ENCODE assay signal across 26 cellular contexts in the genomic region with DNA sequence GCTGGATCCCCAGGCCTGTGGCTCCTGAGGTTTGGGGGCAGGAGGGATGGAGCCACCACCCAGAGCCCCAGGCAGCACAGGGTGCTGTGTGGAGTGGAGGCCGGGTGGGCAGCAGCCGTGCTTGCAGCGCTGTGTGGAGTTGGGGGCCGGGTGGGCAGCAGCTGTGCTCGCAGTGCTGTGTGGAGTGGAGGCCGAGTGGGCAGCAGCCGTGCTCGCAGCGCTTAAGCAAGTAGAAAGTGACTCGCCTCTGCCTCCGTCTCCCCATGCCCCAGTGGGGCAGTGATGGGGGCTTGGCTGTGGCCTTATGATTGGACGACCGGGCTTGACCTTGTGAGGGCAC. TPM values are rescaled to one million over a fixed set of nuclear protein-coding genes. Genes with fewer than 3 reads are reported as not detected.
DNase-seq lines count a peak whose midpoint lies in the region; ATAC-seq, FAIRE-seq and TF ChIP-seq lines count a peak whose summit lies in the region.
"Had no signal": no experiment of that assay in that cellular context is flagged by ENCODE, and none has a peak within 500 bp of the region (broad histone marks: within the 10 kb centered on the region; RNA-seq: fewer than 3 reads in every experiment).

No MANE protein-coding gene starts in this region.

- WGBS in H1 (ENCODE audit: extremely low coverage in 1 of 2, insufficient coverage in 1 of 2, insufficient read length in 1 of 2, insufficient replicate concordance in 2 of 2, low coverage in 1 of 2, low lambda C conversion rate in 2 of 2, missing lambda C conversion rate in 1 of 2), 2 experiments = 94% methylated on average over 13 of the region's 13 CpGs; no CpG with 5 or more reads in 1 of the 2 experiments
- WGBS in mesenchymal stem cell = 92% methylated on average over 13 of the region's 13 CpGs

- H2AK5ac ChIP-seq in H1 (ENCODE audit: low read depth, low read length) (peak overlapping the region; percentile 15; the same call in 1 of the 2 replicates), mesenchymal stem cell (ENCODE audit: low read length, severe bottlenecking) (no peak overlapping the region)

- RAD21 ChIA-PET in HCT116 (lab: Charles Lee; ENCODE audit: low non-redundant PET in 1 of 2, low total read pairs in 2 of 2, uncharacterized antibody in 2 of 2, unreplicated experiment in 2 of 2) = no interaction called here

- H3K18ac ChIP-seq in H1 (ENCODE audit: extremely low read depth, low read length) = no peak overlapping the region
- no peak overlapping the region for H3K18ac ChIP-seq in mesenchymal stem cell (ENCODE audit: low read depth in 1 of 2, low read length in 2 of 2)

- H2BK120ac ChIP-seq in H1 (replicated peaks; ENCODE audit: low read depth, low read length) = no peak overlapping the region
- no peak overlapping the region for H2BK120ac ChIP-seq in mesenchymal stem cell (ENCODE audit: low read depth, low read length)

- H3K27ac ChIP-seq in right atrium auricular region (no peak overlapping the region), HCT116 (ENCODE audit: low read depth, low read length) (peak overlapping the region; percentile 43; the same call in 1 of the 2 replicates), H1 (ENCODE audit: low read depth, low read length) (no peak overlapping the region), mesenchymal stem cell (ENCODE audit: low read length, poor library complexity, severe bottlenecking) (no peak overlapping the region)
- H3K27ac ChIP-seq: A549 had no signal

- H3K9me2 ChIP-seq in HCT116 (ENCODE audit: insufficient read depth) = no peaks in the 10 kb centered on the region

- H3K23ac ChIP-seq in H1 (ENCODE audit: insufficient read length) = no peak overlapping the region
- no peak overlapping the region for H3K23ac ChIP-seq in mesenchymal stem cell (ENCODE audit: low read length in 2 of 2)

- no peak for FAIRE-seq in H1 (lab: Jason Lieb, UNC)
- FAIRE-seq: A549, GM12891, GM18507 had no signal

- peaks cover 6% of the 10 kb centered on the region; the same call in 1 of the 2 replicates for H3K23me2 ChIP-seq in H1 (ENCODE audit: low read depth, low read length)

- no peak overlapping the region for H3K14ac ChIP-seq in H1 (ENCODE audit: insufficient read length)
- no peak overlapping the region for H3K14ac ChIP-seq in mesenchymal stem cell (ENCODE audit: low read length in 2 of 2)

- CTCF ChIA-PET in HCT116 (lab: Charles Lee) = no interaction called here
- CTCF ChIA-PET in H1 (lab: Charles Lee; ENCODE audit: partially characterized antibody) = interaction anchor here (1.5 kb wide), 1 partner anchor 47 kb away, joined by 3 read pairs; no protein-coding TSS in a partner anchor

- H2AFZ ChIP-seq in HCT116 (ENCODE audit: low read depth, low read length, poor library complexity, severe bottlenecking) (no peak overlapping the region), H1 (ENCODE audit: low read length) (no peak overlapping the region), mesenchymal stem cell (ENCODE audit: low read depth, low read length) (no peak overlapping the region)

- H3K56ac ChIP-seq in H1 (replicated peaks; ENCODE audit: insufficient read length, low read depth, low read length) = no peak overlapping the region

- H3K36me3 ChIP-seq in right atrium auricular region = peaks cover under 1% of the 10 kb centered on the region
- H3K36me3 ChIP-seq in HCT116 (ENCODE audit: control insufficient read depth in 1 of 2, insufficient read depth in 2 of 2, low read length in 2 of 2) = peaks cover 2 to 4% of the 10 kb centered on the region in 2 experiments; a peak in 1 of 4 replicates
- peaks cover 0 to 2% (median under 1%) of the 10 kb centered on the region in 4 experiments; a peak in 4 of 8 replicates for H3K36me3 ChIP-seq in H1 (ENCODE audit: control insufficient read depth in 2 of 4, insufficient read depth in 4 of 4, low read length in 3 of 4)
- peaks cover 12 to 64% of the 10 kb centered on the region in 2 experiments for H3K36me3 ChIP-seq in mesenchymal stem cell (ENCODE audit: control insufficient read depth in 1 of 2, insufficient read depth in 2 of 2, low read depth in 1 of 2, low read length in 2 of 2)

- no peak for ATAC-seq in Right ventricle myocardium superior (ENCODE audit: poor library complexity)
- ATAC-seq in HCT116 = no peak

- intact Hi-C loops in Right ventricle myocardium superior (cut with DNase I) = no loop called here
- intact Hi-C loops in HCT116 (cut with micrococcal nuclease) = no loop called here

- H4K20me1 ChIP-seq in HCT116 (ENCODE audit: insufficient read depth) (peaks cover 6% of the 10 kb centered on the region; the same call in 1 of the 2 replicates), H1 (replicated peaks in 1 of 2; ENCODE audit: control insufficient read depth in 1 of 2, insufficient read depth in 2 of 2, low read length in 2 of 2) (peaks cover 18 to 32% of the 10 kb centered on the region in 2 experiments)

- H3K27me3 ChIP-seq in right atrium auricular region (no peaks in the 10 kb centered on the region), HCT116 (ENCODE audit: insufficient read depth, low read length) (no peaks in the 10 kb centered on the region), H1 (replicated peaks in 1 of 4; ENCODE audit: control insufficient read depth in 3 of 4, extremely low read depth in 1 of 4, insufficient read depth in 3 of 4, low read length in 3 of 4) (no peaks in the 10 kb centered on the region), mesenchymal stem cell (ENCODE audit: control insufficient read depth in 1 of 2, insufficient read depth in 1 of 2, low read length in 2 of 2) (no peaks in the 10 kb centered on the region)

- H2BK5ac ChIP-seq in H1 (ENCODE audit: low read depth, low read length) (peak overlapping the region; percentile 73), mesenchymal stem cell (ENCODE audit: low read depth, low read length, poor library complexity, severe bottlenecking) (no peak overlapping the region)

- TF ChIP-seq EP300 in H1 (IDR thresholded peaks at IDR 0.05; ENCODE audit: borderline replicate concordance in 1 of 2, low read depth in 2 of 2, low read length in 2 of 2) = no peak

- H3K79me1 ChIP-seq in H1 (ENCODE audit: low read depth, low read length) = peaks cover 19% of the 10 kb centered on the region
- peaks cover 62% of the 10 kb centered on the region for H3K79me1 ChIP-seq in mesenchymal stem cell (replicated peaks; ENCODE audit: low read length, poor library complexity, severe bottlenecking)

- DNase-seq in Right ventricle myocardium superior = peak; percentile 34
- no peak for DNase-seq in right atrium auricular region (ENCODE audit: low spot score)
- no peak for DNase-seq in HCT116 (ENCODE audit: low read depth, low spot score)
- no peak for DNase-seq in H1 (ENCODE audit: low read depth in 1 of 2, low spot score in 2 of 2)
- DNase-seq in mesenchymal stem cell = no peak
- DNase-seq in activated CD4-positive, alpha-beta T cell treated with anti-CD3 and anti-CD28 coated beads, Interleukin-2, amount 50 U/mL, for 4 hours = no peak
- no peak for DNase-seq in NCI-H524 (lab: John Stamatoyannopoulos, UW)
- DNase-seq in activated CD4-positive, alpha-beta T cell treated with anti-CD3 and anti-CD28 coated beads for 48 hours = no peak
- DNase-seq: 8988T; ACHN; AML-193; C1 segment of cervical spinal cord; Calu3; CD4-positive, alpha-beta memory T cell; COR-L47; DMS53; DMS79 treated with DMSO at 0.1 percent for 48 hours; GF-D8; GOT3; HCEC 1CT had no signal

- no peak overlapping the region for H3K4me2 ChIP-seq in HCT116 (ENCODE audit: low read length)
- no peak overlapping the region for H3K4me2 ChIP-seq in H1 (ENCODE audit: insufficient read depth in 1 of 2, low read depth in 2 of 2, low read length in 2 of 2)
- H3K4me2 ChIP-seq in mesenchymal stem cell (ENCODE audit: low read length, poor library complexity, severe bottlenecking) = no peak overlapping the region
- H3K4me2 ChIP-seq: A549 had no signal

- POLR2A ChIA-PET in HCT116 (lab: Charles Lee) = no interaction called here
- POLR2A ChIA-PET in H1 (lab: Charles Lee; ENCODE audit: partially characterized antibody) = interaction anchor here (1.4 to 3.6 kb wide), 2 partner anchors 9 to 11 kb away, joined by 3 to 16 read pairs; a partner anchor contains a TSS

- H3K79me2 ChIP-seq in HCT116 (ENCODE audit: insufficient read depth, low read length) (peaks cover 55% of the 10 kb centered on the region), H1 (ENCODE audit: control insufficient read depth in 1 of 2, insufficient read depth in 2 of 2, low read length in 2 of 2) (peaks cover 0 to 9% of the 10 kb centered on the region in 2 experiments; a peak in 1 of 4 replicates)

- H3K4me3 ChIP-seq in right atrium auricular region (no peak overlapping the region), HCT116 (replicated peaks in 1 of 2; ENCODE audit: low read depth in 1 of 2, low read length in 2 of 2) (no peak overlapping the region), H1 (ENCODE audit: extremely low read depth in 1 of 4, insufficient read depth in 2 of 4, low read depth in 3 of 4, low read length in 4 of 4) (no peak overlapping the region), mesenchymal stem cell (ENCODE audit: insufficient read depth in 1 of 2, low read depth in 1 of 2, low read length in 2 of 2) (no peak overlapping the region)
- H3K4me3 ChIP-seq: A549 had no signal

- no peak overlapping the region for H4K5ac ChIP-seq in H1 (ENCODE audit: insufficient read length, low read depth, low read length)

- H3K9ac ChIP-seq in HCT116 (ENCODE audit: low read length) = no peak overlapping the region
- H3K9ac ChIP-seq in H1 (replicated peaks in 1 of 4; ENCODE audit: extremely low read depth in 1 of 4, low read depth in 3 of 4, low read length in 3 of 4) = no peak overlapping the region
- H3K9ac ChIP-seq in mesenchymal stem cell (ENCODE audit: low read length) = no peak overlapping the region

- H4K91ac ChIP-seq in H1 (replicated peaks; ENCODE audit: insufficient read length, low read length) = peak overlapping the region; percentile 74
- H4K91ac ChIP-seq in mesenchymal stem cell (ENCODE audit: low read length) = peak overlapping the region; percentile 27

- H3K4ac ChIP-seq in H1 (replicated peaks; ENCODE audit: insufficient read length, low read depth, low read length) (no peak overlapping the region), mesenchymal stem cell (ENCODE audit: low read depth in 1 of 2, low read length in 2 of 2) (no peak overlapping the region)

- H2BK15ac ChIP-seq in H1 (ENCODE audit: low read length) = peak overlapping the region; percentile 65; the same call in 1 of the 2 replicates
- H2BK15ac ChIP-seq in mesenchymal stem cell (ENCODE audit: low read depth, poor library complexity, severe bottlenecking) = no peak overlapping the region

- H4K8ac ChIP-seq in H1 (ENCODE audit: extremely low read depth, insufficient read depth, low read length) (peak overlapping the region; percentile 68), mesenchymal stem cell (ENCODE audit: low read length) (no peak overlapping the region)

- BruUV-seq in HCT116 (replicated peaks; lab: Mats Ljungman, UMichigan) = no TSS peak

- TF ChIP-seq RAD21 in HCT116 (IDR thresholded peaks at IDR 0.05; ENCODE audit: low read depth) = no peak
- TF ChIP-seq RAD21 in H1 (IDR thresholded peaks at IDR 0.05 in 1 of 2, conservative IDR thresholded peaks at IDR 0.05 in 1 of 2; ENCODE audit: low read depth in 2 of 2, low read length in 2 of 2) = no peak

- TF ChIP-seq POLR2A in HCT116 (IDR thresholded peaks at IDR 0.05; ENCODE audit: borderline replicate concordance, extremely low read depth, insufficient read depth, insufficient read length) (no peak), H1 (IDR thresholded peaks at IDR 0.05; ENCODE audit: control extremely low read depth in 1 of 2, low read depth in 2 of 2, low read length in 2 of 2) (no peak)

- H2BK20ac ChIP-seq in H1 (ENCODE audit: low read length) = no peak overlapping the region

- 0 out of 2 replicates have a peak overlapping the region, but pooled peaks have one; percentile 39 for H2BK12ac ChIP-seq in H1 (ENCODE audit: low read depth, low read length)
- no peak overlapping the region for H2BK12ac ChIP-seq in mesenchymal stem cell (ENCODE audit: low read length in 2 of 2)

- TF ChIP-seq CTCF in right atrium auricular region (IDR thresholded peaks at IDR 0.05) (no peak), HCT116 (IDR thresholded peaks at IDR 0.05 in 2 of 3, conservative IDR thresholded peaks at IDR 0.05 in 1 of 3; ENCODE audit: borderline replicate concordance in 1 of 3, insufficient read depth in 1 of 3, low read depth in 2 of 3, low read length in 2 of 3) (no peak), H1 (IDR thresholded peaks at IDR 0.05; ENCODE audit: control extremely low read depth in 1 of 3, insufficient read depth in 1 of 3, low read depth in 1 of 3, low read length in 3 of 3) (no peak)

- peaks cover 0 to 8% of the 10 kb centered on the region in 2 donors for H3K4me1 ChIP-seq in right atrium auricular region
- peaks cover 7 to 9% of the 10 kb centered on the region in 2 experiments; a peak in 3 of 4 replicates for H3K4me1 ChIP-seq in HCT116 (ENCODE audit: control insufficient read depth in 1 of 2, insufficient read depth in 2 of 2, low read length in 2 of 2)
- peaks cover 0 to 25% (median 17%) of the 10 kb centered on the region in 4 experiments; a peak in 6 of 7 replicates for H3K4me1 ChIP-seq in H1 (replicated peaks in 1 of 4; ENCODE audit: control insufficient read depth in 3 of 4, insufficient read depth in 4 of 4, low read length in 3 of 4)
- peaks cover 39% of the 10 kb centered on the region for H3K4me1 ChIP-seq in mesenchymal stem cell (ENCODE audit: control insufficient read depth, insufficient read depth, low read depth, low read length)
- H3K4me1 ChIP-seq: A549 had no signal

- H3K9me3 ChIP-seq in right atrium auricular region = no peaks in the 10 kb centered on the region
- no peaks in the 10 kb centered on the region for H3K9me3 ChIP-seq in HCT116 (ENCODE audit: control insufficient read depth in 1 of 2, insufficient read depth in 1 of 2, low read depth in 1 of 2, low read length in 2 of 2)
- no peaks in the 10 kb centered on the region for H3K9me3 ChIP-seq in H1 (ENCODE audit: insufficient read depth in 2 of 2, low read depth in 1 of 2, low read length in 1 of 2)
- H3K9me3 ChIP-seq in mesenchymal stem cell (ENCODE audit: control insufficient read depth, low read length) = no peaks in the 10 kb centered on the region
- H3K9me3 ChIP-seq: A549 had no signal

RNA-seq across cellular contexts. Expression of a gene that starts 10.3 kb away (rescaled TPM):
- total RNA-seq in Right ventricle myocardium superior (9.5 TPM), right atrium auricular region (10 to 100 TPM in 1 of 2 donors, 1 to 10 TPM in 1; 7.9 to 15.1 TPM), HCT116 (2021; ENCODE audit: unreplicated experiment) (45.9 TPM)
- polyA plus RNA-seq in HCT116 (2012) = 24.4 and 26.7 TPM in 2 replicates
- 32.3 and 33.8 TPM in 2 replicates for total RNA-seq in H1 (2021; fragmentation: NEBNext Ultra II Directional; extraction: Animal tissue kit (Norgen Biotek cat#: 25700))
- polyA plus RNA-seq in H1 (2011; rRNA removed) = 9.1 and 15.2 TPM in 2 replicates
- polyA plus RNA-seq in H1 (2011; cell fraction: cytosol; rRNA removed) = 9.4 TPM
- polyA plus RNA-seq in H1 (2011; cell fraction: nucleus; rRNA removed) = 34.9 TPM
- polyA plus RNA-seq in H1 (2012, experiment 1 of 2) = 14.3 to 23.9 TPM (median 20.7 TPM) in 4 replicates
- 13.0 TPM for polyA plus RNA-seq in H1 (2012, experiment 2 of 2)
- polyA plus RNA-seq in H1 (2013, experiment 1 of 2) = 17.1 TPM
- 16.2 TPM for polyA plus RNA-seq in H1 (2013, experiment 2 of 2)
- 4.7 and 5.7 TPM in 2 replicates for polyA minus RNA-seq in H1 (2011; rRNA and poly(A)+ RNA removed)
- polyA minus RNA-seq in H1 (2011; cell fraction: cytosol; rRNA and poly(A)+ RNA removed) = 11.5 TPM
- polyA minus RNA-seq in H1 (2011; cell fraction: nucleus; rRNA and poly(A)+ RNA removed) = 11.6 TPM
- 11.4 TPM for polyA plus RNA-seq in mesenchymal stem cell (2013, experiment 1 of 2)
- polyA plus RNA-seq in mesenchymal stem cell (2013, experiment 2 of 2) = 11.1 TPM

RNA-seq across cellular contexts. Expression of a gene that starts 49.3 kb away (rescaled TPM):
- total RNA-seq in Right ventricle myocardium superior (0.13 TPM), right atrium auricular region (under 1 TPM in 1 of 2 donors, not detected in 1; 0.08 TPM), HCT116 (2021; ENCODE audit: unreplicated experiment) (0.12 TPM)
- polyA plus RNA-seq in HCT116 (2012) = 0.02 and 0.08 TPM in 2 replicates
- total RNA-seq in H1 (2021; fragmentation: NEBNext Ultra II Directional; extraction: Animal tissue kit (Norgen Biotek cat#: 25700)) = 0.04 TPM in 1 of 2 replicates, not detected in the other
- 0.05 and 0.06 TPM in 2 replicates for polyA plus RNA-seq in H1 (2011; rRNA removed)
- 0.04 TPM for polyA plus RNA-seq in H1 (2011; cell fraction: cytosol; rRNA removed)
- polyA plus RNA-seq in H1 (2011; cell fraction: nucleus; rRNA removed) = 0.13 TPM
- polyA plus RNA-seq in H1 (2012, experiment 1 of 2) = 0.13 TPM in 1 of 4 replicates, not detected in the others
- not detected for polyA plus RNA-seq in H1 (2012, experiment 2 of 2)
- polyA plus RNA-seq in H1 (2013, experiment 1 of 2) = 0.04 TPM
- polyA plus RNA-seq in H1 (2013, experiment 2 of 2) = 0.02 TPM
- 0.06 and 0.10 TPM in 2 replicates for polyA minus RNA-seq in H1 (2011; rRNA and poly(A)+ RNA removed)
- not detected for polyA minus RNA-seq in H1 (2011; cell fraction: cytosol; rRNA and poly(A)+ RNA removed)
- 0.20 TPM for polyA minus RNA-seq in H1 (2011; cell fraction: nucleus; rRNA and poly(A)+ RNA removed)
- 0.01 TPM for polyA plus RNA-seq in mesenchymal stem cell (2013, experiment 1 of 2)
- polyA plus RNA-seq in mesenchymal stem cell (2013, experiment 2 of 2) = not detected
- total RNA-seq: CD4-positive, alpha-beta memory T cell; Daoy; G401; H7 had no signal
